ENCODE assay signal across 9 cellular contexts in the genomic region with DNA sequence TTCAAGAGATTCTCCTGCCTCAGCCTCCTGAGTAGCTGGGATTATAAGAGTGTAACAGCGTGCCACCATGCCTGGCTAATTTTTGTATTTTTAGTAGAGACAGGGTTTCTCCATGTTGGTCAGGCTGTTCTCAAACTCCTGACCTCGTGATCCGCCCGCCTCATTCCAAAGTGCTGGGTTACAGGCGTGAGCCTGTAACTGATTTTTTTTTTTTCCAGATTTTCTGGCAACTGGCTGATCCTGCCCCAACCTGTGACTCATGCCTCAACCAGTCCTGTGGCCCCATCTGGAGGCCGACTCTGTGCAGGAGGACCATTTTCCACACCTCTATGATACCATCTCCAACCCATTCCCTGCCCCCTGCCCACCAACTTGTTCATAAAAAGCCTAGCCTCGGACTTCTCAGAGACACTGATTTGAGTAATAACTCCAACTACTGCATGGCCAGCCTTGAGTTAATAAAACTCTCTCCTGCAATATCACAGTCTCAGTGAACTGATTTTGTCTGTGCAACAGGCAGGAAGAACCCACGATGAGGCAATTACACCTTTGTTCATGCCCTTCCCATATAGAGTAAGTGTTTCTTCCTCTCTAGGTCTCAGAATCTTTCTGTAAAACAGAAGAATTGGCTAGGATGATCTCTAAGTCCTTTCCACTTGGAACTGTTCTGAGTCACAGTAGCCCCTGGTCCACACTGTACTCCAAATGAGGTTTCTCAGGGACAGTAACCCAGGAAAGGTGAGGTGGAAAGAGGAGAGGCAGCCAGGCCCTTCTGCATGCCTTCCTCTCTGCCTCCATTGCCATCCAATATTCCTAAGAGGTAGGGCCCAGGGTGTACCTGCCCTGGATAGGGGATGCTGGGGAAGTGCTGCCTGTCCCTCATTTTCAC. TPM values are rescaled to one million over a fixed set of nuclear protein-coding genes. Genes with fewer than 3 reads are reported as not detected.
DNase-seq lines count a peak whose midpoint lies in the region; ATAC-seq and TF ChIP-seq lines count a peak whose summit lies in the region.
"Had no signal": no experiment of that assay in that cellular context is flagged by ENCODE, and none has a peak within 500 bp of the region (broad histone marks: within the 10 kb centered on the region; RNA-seq: fewer than 3 reads in every experiment).

No MANE protein-coding gene starts in this region.

- H3K27me3 ChIP-seq in heart right ventricle (no peaks in the 10 kb centered on the region), testis (no peaks in the 10 kb centered on the region)

- no peak overlapping the region for H3K4me3 ChIP-seq in heart right ventricle
- no peak overlapping the region for H3K4me3 ChIP-seq in testis

- H3K27ac ChIP-seq in heart right ventricle (peak overlapping the region in 1 of 10 donors; percentile 29), testis (no peak overlapping the region)

- no peaks in the 10 kb centered on the region for H3K9me3 ChIP-seq in heart right ventricle
- H3K9me3 ChIP-seq in testis, result no peaks in the 10 kb centered on the region

- DNase-seq in NCI-H1694 treated with DMSO at 0.1 percent for 48 hours (lab: John Stamatoyannopoulos, UW), result peak; percentile 11
- DNase-seq in NCI-H1694 (lab: John Stamatoyannopoulos, UW), result no peak
- DNase-seq in SW480 (ENCODE audit: low spot score), result peak; percentile 40
- DNase-seq in heart right ventricle, result peak; percentile 14 to 24
- peak; percentile 66 for DNase-seq in testis
- DNase-seq in NCI-H1436 (lab: John Stamatoyannopoulos, UW), result no peak
- DNase-seq: naive B cell had no signal

- peaks cover 0 to 18% (median 0%) of the 10 kb centered on the region in 9 donors for H3K4me1 ChIP-seq in heart right ventricle
- peaks cover 3% of the 10 kb centered on the region for H3K4me1 ChIP-seq in testis

- peak in 8 of 9 donors; percentile 17 to 51 (median 42) for TF ChIP-seq CTCF in heart right ventricle (IDR thresholded peaks at IDR 0.05)
- TF ChIP-seq CTCF in testis (IDR thresholded peaks at IDR 0.05), result peak in 2 of 3 experiments; percentile 30 to 39

- 61 to 70% methylated on average over 8 of the region's 8 CpGs for WGBS in heart right ventricle, 2 donors
- WGBS in testis, 2 donors, result 51 to 54% methylated on average over 8 of the region's 8 CpGs

- no peaks in the 10 kb centered on the region for H3K36me3 ChIP-seq in heart right ventricle
- no peaks in the 10 kb centered on the region for H3K36me3 ChIP-seq in testis (ENCODE audit: low read depth, missing control alignments)

- intact Hi-C loops in heart right ventricle (cut with DNase I) (loop anchor here in 2 of 10 donors (10.0 kb wide), 2 partner anchors 124 to 304 kb away; a partner anchor contains a TSS), testis (cut with DNase I; ENCODE audit: low total_unique reads) (loop anchor here (10.0 kb wide), 1 partner anchor 124 kb away; a partner anchor contains a TSS)

- no peak for TF ChIP-seq POLR2A in testis (IDR thresholded peaks at IDR 0.05)

- ATAC-seq in heart right ventricle (peak; percentile 46 to 93 (median 73)), GM19035 (IDR thresholded peaks at IDR 0.05; ENCODE audit: unreplicated experiment) (no peak), GM21528 (IDR thresholded peaks at IDR 0.05; ENCODE audit: low FRiP score, unreplicated experiment) (no peak)

RNA-seq across cellular contexts. Expression of a gene that starts 8.8 kb away (rescaled TPM):
- 100 to 1,000 TPM in 1 of 10 donors, 10 to 100 TPM in 9; 66.9 to 102 (median 88.1) TPM for total RNA-seq in heart right ventricle
- 10 to 100 TPM; 27.2 to 59.0 TPM for polyA plus RNA-seq in heart right ventricle
- 100 to 1,000 TPM; 267 to 272 TPM for total RNA-seq in testis
- polyA plus RNA-seq in testis (ENCODE audit: insufficient read depth, low read depth, low replicate concordance), result 449 TPM

RNA-seq across cellular contexts. Expression of a gene that starts 46.2 kb away (rescaled TPM):
- total RNA-seq in heart right ventricle (10 to 100 TPM; 24.1 to 38.7 (median 31.8) TPM), testis (10 to 100 TPM; 37.4 to 76.4 TPM)
- polyA plus RNA-seq in heart right ventricle (10 to 100 TPM; 10.3 to 41.3 TPM), testis (ENCODE audit: insufficient read depth, low read depth, low replicate concordance) (66.6 TPM)

Comparison
In these comparisons a context has a peak if more than half of its experiments do, and no peak if none do; other contexts are left out.
1. DNase-seq: peak in NCI-H1694 treated with DMSO at 0.1 percent for 48 hours (single experiment), SW480 (single experiment), heart right ventricle (2 of 2) and testis (single experiment); none in NCI-H1694 (single experiment) and NCI-H1436 (single experiment).
2. ATAC-seq: peak in heart right ventricle (8 of 8); none in GM19035 (single experiment) and GM21528 (single experiment).